ENCODE assay signal across 8 cellular contexts in genomic region chr17:40191237-40192208, GRCh38. TPM values are rescaled to one million over a fixed set of nuclear protein-coding genes. Genes with fewer than 3 reads are reported as not detected.
DNase-seq lines count a peak whose midpoint lies in the region; ATAC-seq and TF ChIP-seq lines count a peak whose summit lies in the region.

No MANE protein-coding gene starts in this region.

- no peaks in the 10 kb centered on the region for H3K9me3 Mint-ChIP-seq in activated CD8-positive, alpha-beta memory T cell treated with anti-CD3 and anti-CD28 coated beads, Interleukin-2, amount 10 ng/mL, durations not matched to agents 7 days and 5 days (ENCODE audit: low read depth)
- H3K9me3 Mint-ChIP-seq in mesothelial cell of epicardium: no peaks in the 10 kb centered on the region

- ATAC-seq in HG02759 (IDR thresholded peaks at IDR 0.05; ENCODE audit: unreplicated experiment) (peak; percentile 80), GM18870 (IDR thresholded peaks at IDR 0.05; ENCODE audit: unreplicated experiment) (no peak)
- peak; percentile 91 for ATAC-seq in activated CD8-positive, alpha-beta memory T cell treated with anti-CD3 and anti-CD28 coated beads, Interleukin-2, amount 10 ng/mL, durations not matched to agents 7 days and 5 days

- DNase-seq in GM04504 (ENCODE audit: low read depth) (peak; percentile 59), NCI-H526 (lab: John Stamatoyannopoulos, UW) (peak; percentile 56 to 91), epidermal melanocyte (ENCODE audit: insufficient read length, low spot score) (peak; percentile 77), mesothelial cell of epicardium (ENCODE audit: low spot score in 2 of 2, unreplicated experiment in 2 of 2) (peak in 1 of 2 experiments; percentile 74)
- DNase-seq in activated CD8-positive, alpha-beta memory T cell treated with anti-CD3 and anti-CD28 coated beads, Interleukin-2, amount 10 ng/mL, durations not matched to agents 7 days and 5 days: peak; percentile 80
- peak; percentile 48 to 51 for DNase-seq in stimulated activated CD8-positive, alpha-beta memory T cell treated with anti-CD3 and anti-CD28 coated beads, Interleukin-15, amount 100 ng/mL, for 48 hours (ENCODE audit: low read depth in 2 of 2)

- TF ChIP-seq CTCF in mesothelial cell of epicardium (IDR thresholded peaks at IDR 0.05; ENCODE audit: unreplicated experiment): peak; percentile 39

- CTCF ChIA-PET in activated CD8-positive, alpha-beta memory T cell treated with anti-CD3 and anti-CD28 coated beads, Interleukin-2, amount 10 ng/mL, durations not matched to agents 7 days and 5 days (lab: Charles Lee): interaction anchor here (0.5 to 5.3 kb wide), 47 partner anchors 8 to 411 kb away, joined by 3 to 77 read pairs (median 4); partner anchors contain the start of genes CSF3, MED24, RAPGEFL1 and WIPF2

- H3K4me1 Mint-ChIP-seq in activated CD8-positive, alpha-beta memory T cell treated with anti-CD3 and anti-CD28 coated beads, Interleukin-2, amount 10 ng/mL, durations not matched to agents 7 days and 5 days: peaks cover 17% of the 10 kb centered on the region
- H3K4me1 Mint-ChIP-seq in mesothelial cell of epicardium: peaks cover 15% of the 10 kb centered on the region

- peak overlapping the region; percentile 82 for H3K4me3 Mint-ChIP-seq in activated CD8-positive, alpha-beta memory T cell treated with anti-CD3 and anti-CD28 coated beads, Interleukin-2, amount 10 ng/mL, durations not matched to agents 7 days and 5 days
- peak overlapping the region; percentile 88 for H3K4me3 Mint-ChIP-seq in mesothelial cell of epicardium

- no peak overlapping the region for H3K27ac Mint-ChIP-seq in activated CD8-positive, alpha-beta memory T cell treated with anti-CD3 and anti-CD28 coated beads, Interleukin-2, amount 10 ng/mL, durations not matched to agents 7 days and 5 days
- peak overlapping the region; percentile 59 for H3K27ac Mint-ChIP-seq in mesothelial cell of epicardium

- H3K36me3 Mint-ChIP-seq in activated CD8-positive, alpha-beta memory T cell treated with anti-CD3 and anti-CD28 coated beads, Interleukin-2, amount 10 ng/mL, durations not matched to agents 7 days and 5 days: no peaks in the 10 kb centered on the region
- H3K36me3 Mint-ChIP-seq in mesothelial cell of epicardium: peaks cover 4% of the 10 kb centered on the region

- H3K27me3 Mint-ChIP-seq in activated CD8-positive, alpha-beta memory T cell treated with anti-CD3 and anti-CD28 coated beads, Interleukin-2, amount 10 ng/mL, durations not matched to agents 7 days and 5 days: peaks cover 4% of the 10 kb centered on the region
- H3K27me3 Mint-ChIP-seq in mesothelial cell of epicardium (ENCODE audit: low read depth): peaks cover 2% of the 10 kb centered on the region

RNA-seq across cellular contexts. Expression of gene RAPGEFL1, which starts 14.3 kb away (rescaled TPM):
- total RNA-seq in activated CD8-positive, alpha-beta memory T cell treated with anti-CD3 and anti-CD28 coated beads, Interleukin-2, amount 10 ng/mL, durations not matched to agents 7 days and 5 days: 1 to 10 TPM; 4.4 to 4.6 TPM
- 23.1 to 28.2 TPM (median 23.8 TPM) in 3 replicates for total RNA-seq in mesothelial cell of epicardium

RNA-seq across cellular contexts. Expression of gene WIPF2, which starts 27.6 kb away (rescaled TPM):
- total RNA-seq in activated CD8-positive, alpha-beta memory T cell treated with anti-CD3 and anti-CD28 coated beads, Interleukin-2, amount 10 ng/mL, durations not matched to agents 7 days and 5 days: 10 to 100 TPM; 24.1 to 26.1 TPM
- 27.0 to 28.7 TPM (median 28.1 TPM) in 3 replicates for total RNA-seq in mesothelial cell of epicardium

RNA-seq across cellular contexts. Expression of gene CASC3, which starts 51.2 kb away (rescaled TPM):
- 10 to 100 TPM; 89.8 to 90.5 TPM for total RNA-seq in activated CD8-positive, alpha-beta memory T cell treated with anti-CD3 and anti-CD28 coated beads, Interleukin-2, amount 10 ng/mL, durations not matched to agents 7 days and 5 days
- total RNA-seq in mesothelial cell of epicardium: 103 to 107 TPM (median 107 TPM) in 3 replicates
